ENCODE assay signal across 8 cellular contexts in the genomic region with DNA sequence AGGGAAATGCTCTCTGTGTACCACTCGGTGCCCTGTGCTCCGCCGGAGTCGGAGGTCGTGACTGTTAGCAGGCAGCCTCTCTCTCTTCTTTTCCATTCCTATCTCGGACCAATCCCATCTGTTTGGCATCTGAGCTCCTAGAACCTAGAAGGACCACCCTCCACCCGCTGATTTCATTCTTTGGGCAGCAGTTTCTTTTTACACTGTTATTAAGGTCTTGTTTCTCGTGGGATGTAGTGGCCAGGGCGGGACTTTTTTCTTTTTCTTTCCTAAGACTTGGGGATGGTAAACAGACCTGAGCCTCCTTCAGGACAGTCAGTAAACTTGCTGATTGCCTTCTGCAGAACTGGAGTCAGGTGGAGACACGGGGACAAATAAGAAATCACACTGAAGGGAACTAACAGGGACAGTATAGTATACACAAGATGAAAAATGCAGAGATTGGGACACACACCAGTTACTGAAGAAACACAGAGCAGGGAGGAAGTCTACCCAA. TPM values are rescaled to one million over a fixed set of nuclear protein-coding genes. Genes with fewer than 3 reads are reported as not detected.
DNase-seq lines count a peak whose midpoint lies in the region; ATAC-seq and TF ChIP-seq lines count a peak whose summit lies in the region.

No MANE protein-coding gene starts in this region.

- no peak for DNase-seq in right atrium auricular region (ENCODE audit: low spot score)
- DNase-seq in left cardiac atrium, result no peak
- DNase-seq in breast epithelium (ENCODE audit: low spot score in 2 of 2), result no peak

- peaks cover 0 to 21% of the 10 kb centered on the region in 2 donors for H3K4me1 ChIP-seq in right atrium auricular region
- peaks cover 5 to 8% of the 10 kb centered on the region in 2 donors for H3K4me1 ChIP-seq in breast epithelium
- peaks cover 13% of the 10 kb centered on the region for H3K4me1 ChIP-seq in mesodermal cell (ENCODE audit: control insufficient read depth, insufficient read depth, low read length, poor library complexity, severe bottlenecking)

- H3K4me3 ChIP-seq in right atrium auricular region (peak overlapping the region; percentile 86 to 87), breast epithelium (peak overlapping the region; percentile 58 to 94 (median 93)), mesodermal cell (ENCODE audit: extremely low read depth, insufficient read depth, low read length, poor library complexity, severe bottlenecking) (peak overlapping the region; percentile 89)

- TF ChIP-seq CTCF in right atrium auricular region (IDR thresholded peaks at IDR 0.05) (no peak), breast epithelium (IDR thresholded peaks at IDR 0.05) (no peak)

- H3K9me3 ChIP-seq in right atrium auricular region (no peaks in the 10 kb centered on the region), breast epithelium (no peaks in the 10 kb centered on the region), mesodermal cell (ENCODE audit: control insufficient read depth, low read length) (no peaks in the 10 kb centered on the region)

- intact Hi-C loops in left cardiac atrium (cut with DNase I) (no loop called here), breast epithelium (cut with DNase I; ENCODE audit: low total_unique reads) (no loop called here)

- peak overlapping the region; percentile 90 to 91 for H3K27ac ChIP-seq in right atrium auricular region
- peak overlapping the region; percentile 93 to 95 for H3K27ac ChIP-seq in breast epithelium
- peak overlapping the region; percentile 84 for H3K27ac ChIP-seq in mesodermal cell (ENCODE audit: low read depth, low read length, severe bottlenecking)

- H3K36me3 ChIP-seq in right atrium auricular region (peaks cover 5% of the 10 kb centered on the region), breast epithelium (no peaks in the 10 kb centered on the region), mesodermal cell (ENCODE audit: control insufficient read depth, insufficient read depth, low read length) (peaks cover 20% of the 10 kb centered on the region)

- ATAC-seq in left cardiac atrium (no peak), HG03097 (IDR thresholded peaks at IDR 0.05; ENCODE audit: low FRiP score, unreplicated experiment) (no peak), GM21447 (IDR thresholded peaks at IDR 0.05; ENCODE audit: unreplicated experiment) (no peak), HG03045 (IDR thresholded peaks at IDR 0.05; ENCODE audit: unreplicated experiment) (no peak), GM19463 (IDR thresholded peaks at IDR 0.05; ENCODE audit: unreplicated experiment) (no peak)

- TF ChIP-seq POLR2A in breast epithelium (IDR thresholded peaks at IDR 0.05), result no peak

- H3K27me3 ChIP-seq in right atrium auricular region, result no peaks in the 10 kb centered on the region
- no peaks in the 10 kb centered on the region for H3K27me3 ChIP-seq in breast epithelium

- WGBS in mesodermal cell (ENCODE audit: insufficient coverage in 2 of 2), 2 experiments, result 0% methylated on average over 6 to 9 of the region's 10 CpGs

RNA-seq across cellular contexts. Expression of gene URM1, which starts 0.5 kb away (rescaled TPM):
- 10 to 100 TPM; 34.0 to 37.3 TPM for total RNA-seq in right atrium auricular region
- total RNA-seq in left cardiac atrium, result 10 to 100 TPM; 49.8 to 58.0 TPM
- 10 to 100 TPM; 21.3 to 24.1 (median 23.8) TPM for total RNA-seq in breast epithelium
- polyA plus RNA-seq in mesodermal cell (2013, experiment 1 of 2), result 39.9 TPM
- 35.5 TPM for polyA plus RNA-seq in mesodermal cell (2013, experiment 2 of 2)

RNA-seq across cellular contexts. Expression of gene SLC27A4, which starts 31.3 kb away (rescaled TPM):
- total RNA-seq in right atrium auricular region, result 10 to 100 TPM; 16.6 to 26.9 TPM
- 10 to 100 TPM; 17.6 to 21.7 TPM for total RNA-seq in left cardiac atrium
- 10 to 100 TPM; 11.3 to 18.7 (median 15.8) TPM for total RNA-seq in breast epithelium
- polyA plus RNA-seq in mesodermal cell (2013, experiment 1 of 2), result 15.5 TPM
- polyA plus RNA-seq in mesodermal cell (2013, experiment 2 of 2), result 12.3 TPM

RNA-seq across cellular contexts. Expression of gene CERCAM, which starts 49.0 kb away (rescaled TPM):
- 10 to 100 TPM; 13.3 to 15.8 TPM for total RNA-seq in right atrium auricular region
- 10 to 100 TPM; 19.1 to 22.8 TPM for total RNA-seq in left cardiac atrium
- total RNA-seq in breast epithelium, result 10 to 100 TPM; 19.8 to 47.5 (median 30.5) TPM
- 34.4 TPM for polyA plus RNA-seq in mesodermal cell (2013, experiment 1 of 2)
- polyA plus RNA-seq in mesodermal cell (2013, experiment 2 of 2), result 27.4 TPM

RNA-seq across cellular contexts. Expression of gene COQ4, which starts 49.0 kb away (rescaled TPM):
- total RNA-seq in right atrium auricular region (10 to 100 TPM; 31.4 to 33.6 TPM), left cardiac atrium (10 to 100 TPM; 21.2 to 27.7 TPM), breast epithelium (10 to 100 TPM; 30.2 to 59.7 (median 46.2) TPM)
- 29.9 TPM for polyA plus RNA-seq in mesodermal cell (2013, experiment 1 of 2)
- polyA plus RNA-seq in mesodermal cell (2013, experiment 2 of 2), result 31.0 TPM

RNA-seq across cellular contexts. Expression of gene TRUB2, which starts 49.4 kb away (rescaled TPM):
- total RNA-seq in right atrium auricular region (10 to 100 TPM in 1 of 2 donors, 1 to 10 TPM in 1; 9.3 to 10.2 TPM), left cardiac atrium (10 to 100 TPM; 23.0 to 26.6 TPM), breast epithelium (10 to 100 TPM; 11.8 to 19.8 (median 18.0) TPM)
- polyA plus RNA-seq in mesodermal cell (2013, experiment 1 of 2), result 21.5 TPM
- polyA plus RNA-seq in mesodermal cell (2013, experiment 2 of 2), result 18.6 TPM
